11 cellular contexts compared by ENCODE assay signal in the genomic region with DNA sequence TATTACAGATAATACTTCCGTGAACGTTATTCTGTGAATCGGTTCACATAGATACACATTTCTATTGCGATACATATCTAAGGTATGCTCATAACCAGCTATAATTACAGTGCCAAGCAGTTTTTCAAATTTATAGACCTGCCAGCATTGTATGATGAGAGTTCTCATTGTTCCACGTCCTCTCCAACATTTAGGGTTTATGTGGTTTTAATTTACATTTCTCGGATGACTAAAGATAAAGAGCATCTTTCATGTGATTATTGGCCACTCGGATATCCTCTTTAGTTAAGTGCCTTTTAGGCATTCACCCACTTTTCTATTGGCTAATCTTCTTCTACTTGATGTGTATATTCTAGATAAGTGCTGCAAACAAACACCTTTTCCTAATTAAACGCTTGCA.
DNase-seq lines count a peak whose midpoint lies in the region; ATAC-seq and TF ChIP-seq lines count a peak whose summit lies in the region.
"Had no signal": no experiment of that assay in that cellular context is flagged by ENCODE, and none has a peak within 500 bp of the region (broad histone marks: within the 10 kb centered on the region; RNA-seq: fewer than 3 reads in every experiment).

No MANE protein-coding gene starts in this region.

- H2BK15ac ChIP-seq in IMR-90 (ENCODE audit: low read depth, low read length): no peak overlapping the region

- peaks cover 5% of the 10 kb centered on the region for H3K4me1 Mint-ChIP-seq in glutamatergic neuron (ENCODE audit: low read depth, unreplicated experiment)

- no peak for ATAC-seq in IMR-90 (ENCODE audit: low read depth)
- ATAC-seq in RWPE2 (ENCODE audit: low read depth): no peak
- no peak for ATAC-seq in GM21360 (IDR thresholded peaks at IDR 0.05; ENCODE audit: unreplicated experiment)
- no peak for ATAC-seq in foreskin keratinocyte

- DNase-seq in AG04450 (ENCODE audit: low read depth, low spot score): no peak
- DNase-seq in IMR-90: no peak
- DNase-seq in RWPE2 (ENCODE audit: low spot score): no peak
- no peak for DNase-seq in glutamatergic neuron
- no peak for DNase-seq in dedifferentiated amniotic fluid mesenchymal stem cell (ENCODE audit: extremely low spot score)
- DNase-seq in foreskin keratinocyte: no peak
- no peak for DNase-seq in AG20443 (ENCODE audit: low spot score)
- DNase-seq: NCI-H2227 treated with DMSO at 0.1 percent for 48 hours had no signal

- H3K4ac ChIP-seq in IMR-90 (ENCODE audit: low read depth, low read length): no peak overlapping the region

- H4K5ac ChIP-seq in IMR-90 (ENCODE audit: low read depth, low read length): no peak overlapping the region

- no peaks in the 10 kb centered on the region for H4K20me1 ChIP-seq in IMR-90 (ENCODE audit: insufficient read depth, low read length)
- H4K20me1 ChIP-seq: BLaER1 treated with 17β-estradiol and CSF1 and Interleukin-3, amounts not matched to agents 10 nM and 100 nM had no signal

- CTCF ChIA-PET in AG04450 (lab: Charles Lee) (interaction anchor here (0.6 to 2.7 kb wide), 4 partner anchors 29 to 418 kb away, joined by 3 to 17 read pairs (median 6); no protein-coding TSS in a partner anchor), IMR-90 (lab: Yijun Ruan, JAX) (interaction anchor here (1.0 kb wide), 1 partner anchor 178 kb away, joined by 4 read pairs; no protein-coding TSS in a partner anchor)

- no peak overlapping the region for H4K8ac ChIP-seq in IMR-90 (ENCODE audit: low read depth in 2 of 2, low read length in 2 of 2)

- H3K4me2 ChIP-seq in IMR-90 (ENCODE audit: low read depth, low read length): peak overlapping the region; percentile 55; the same call in 1 of the 2 replicates

- no peak overlapping the region for H3K56ac ChIP-seq in IMR-90 (ENCODE audit: extremely low read depth, insufficient read depth, low read length)

- H3K4me3 ChIP-seq in AG04450 (ENCODE audit: low read depth, low read length): peak overlapping the region; percentile 90
- H3K4me3 ChIP-seq in IMR-90 (ENCODE audit: insufficient read depth, low read depth, low read length): no peak overlapping the region
- H3K4me3 ChIP-seq in RWPE2 (ENCODE audit: severe bottlenecking): peak overlapping the region; percentile 64
- H3K4me3 ChIP-seq: BLaER1 treated with 17β-estradiol and CSF1 and Interleukin-3, amounts not matched to agents 10 nM and 100 nM had no signal

- peak overlapping the region; percentile 98 for H3K4me3 Mint-ChIP-seq in glutamatergic neuron (ENCODE audit: unreplicated experiment)
- H3K4me3 Mint-ChIP-seq: T-helper 1 cell treated with Interleukin-12 subunit alpha and Interleukin-12 subunit beta and Interleukin-4 antibody, amounts not matched to agents 30 μg/mL and 1 μg/mL, for 36 hours had no signal

- H2BK120ac ChIP-seq in IMR-90 (ENCODE audit: low read depth, low read length): no peak overlapping the region

- no peaks in the 10 kb centered on the region for H3K27me3 Mint-ChIP-seq in glutamatergic neuron (ENCODE audit: unreplicated experiment)

- no TSS peak for BruUV-seq in IMR-90 (replicated peaks; lab: Mats Ljungman, UMichigan)

- in situ Hi-C loops in IMR-90 (cut with MboI; ENCODE audit: low sequenced_read_pairs): loop anchor here (25.0 kb wide), 1 partner anchor 970 kb away; the partner anchor contains the start of gene IFT57

- 70% methylated on average over 2 of the region's 8 CpGs; no CpG with 5 or more reads in 1 of the 2 experiments for WGBS in IMR-90 (ENCODE audit: extremely low coverage in 2 of 2, insufficient read length in 1 of 2), 2 experiments

- H4K91ac ChIP-seq in IMR-90 (ENCODE audit: insufficient read depth, low read depth, low read length): no peak overlapping the region

- peak overlapping the region; percentile 21; the same call in 1 of the 2 replicates for H3K23ac ChIP-seq in IMR-90 (ENCODE audit: low read depth, low read length)

- H3K27ac ChIP-seq in AG04450 (ENCODE audit: low read depth, low read length) (no peak overlapping the region), IMR-90 (ENCODE audit: insufficient read depth, low read length) (no peak overlapping the region), RWPE2 (ENCODE audit: poor library complexity, severe bottlenecking) (no peak overlapping the region), foreskin keratinocyte (no peak overlapping the region)
- H3K27ac ChIP-seq: BLaER1 treated with 17β-estradiol and CSF1 and Interleukin-3, amounts not matched to agents 10 nM and 100 nM had no signal

- intact Hi-C loops in IMR-90 (cut with micrococcal nuclease): no loop called here

- TF ChIP-seq RAD21 in IMR-90 (IDR thresholded peaks at IDR 0.05; ENCODE audit: low read length): no peak

- peaks cover 2% of the 10 kb centered on the region for H3K9me3 Mint-ChIP-seq in glutamatergic neuron (ENCODE audit: unreplicated experiment)
- H3K9me3 Mint-ChIP-seq: T-helper 1 cell treated with Interleukin-12 subunit alpha and Interleukin-12 subunit beta and Interleukin-4 antibody, amounts not matched to agents 30 μg/mL and 1 μg/mL, for 36 hours had no signal

- POLR2A ChIA-PET in AG04450 (lab: Yijun Ruan, JAX) (no interaction called here), IMR-90 (lab: Charles Lee; ENCODE audit: unreplicated experiment) (no interaction called here)

- no peak overlapping the region for H3K9ac ChIP-seq in IMR-90 (ENCODE audit: low read depth, low read length)
- H3K9ac ChIP-seq: BLaER1 treated with 17β-estradiol and CSF1 and Interleukin-3, amounts not matched to agents 10 nM and 100 nM had no signal

- no peak overlapping the region for H3K18ac ChIP-seq in IMR-90 (ENCODE audit: low read depth, low read length)

- no peak overlapping the region for H2BK20ac ChIP-seq in IMR-90 (ENCODE audit: low read depth, low read length)

- peaks cover 2% of the 10 kb centered on the region; the same call in 1 of the 2 replicates for H3K9me1 ChIP-seq in IMR-90 (ENCODE audit: insufficient read depth, low read length)

- no peak for TF ChIP-seq CTCF in AG04450 (IDR thresholded peaks at IDR 0.05; ENCODE audit: low read depth, low read length)
- TF ChIP-seq CTCF in IMR-90 (conservative IDR thresholded peaks at IDR 0.05; ENCODE audit: low read depth, low read length): no peak
- no peak for TF ChIP-seq CTCF in RWPE2 (IDR thresholded peaks at IDR 0.05; ENCODE audit: poor library complexity, severe bottlenecking)
- TF ChIP-seq CTCF in glutamatergic neuron (IDR thresholded peaks at IDR 0.05; ENCODE audit: partially characterized antibody, unreplicated experiment): no peak
- no peak for TF ChIP-seq CTCF in foreskin keratinocyte (conservative IDR thresholded peaks at IDR 0.05)

- peaks cover 12 to 42% of the 10 kb centered on the region in 2 experiments for H3K79me1 ChIP-seq in IMR-90 (ENCODE audit: low read depth in 1 of 2, low read length in 2 of 2)

- no peaks in the 10 kb centered on the region for H3K27me3 ChIP-seq in AG04450 (ENCODE audit: control insufficient read depth, insufficient read depth, low read length)
- H3K27me3 ChIP-seq in IMR-90 (ENCODE audit: control insufficient read depth, insufficient read depth, low read length): no peaks in the 10 kb centered on the region
- no peaks in the 10 kb centered on the region for H3K27me3 ChIP-seq in RWPE2 (ENCODE audit: insufficient read depth, poor library complexity, severe bottlenecking)
- no peaks in the 10 kb centered on the region for H3K27me3 ChIP-seq in foreskin keratinocyte
- H3K27me3 ChIP-seq: BLaER1 treated with 17β-estradiol and CSF1 and Interleukin-3, amounts not matched to agents 10 nM and 100 nM had no signal

- H2BK5ac ChIP-seq in IMR-90 (ENCODE audit: low read depth, low read length, poor library complexity, severe bottlenecking): no peak overlapping the region

- H2AK9ac ChIP-seq in IMR-90 (replicated peaks; ENCODE audit: low read depth, low read length, poor library complexity): no peak overlapping the region

- H3K27ac Mint-ChIP-seq in glutamatergic neuron (ENCODE audit: unreplicated experiment): no peak overlapping the region
- H3K27ac Mint-ChIP-seq: T-helper 1 cell treated with Interleukin-12 subunit alpha and Interleukin-12 subunit beta and Interleukin-4 antibody, amounts not matched to agents 30 μg/mL and 1 μg/mL, for 36 hours had no signal

- H2AFZ ChIP-seq in IMR-90 (replicated peaks; ENCODE audit: low read length, poor library complexity): no peak overlapping the region

- no peaks in the 10 kb centered on the region for H3K36me3 Mint-ChIP-seq in glutamatergic neuron (ENCODE audit: unreplicated experiment)

- peaks cover 4% of the 10 kb centered on the region; the same call in 1 of the 2 replicates for H3K36me3 ChIP-seq in IMR-90 (ENCODE audit: control insufficient read depth, insufficient read depth, low read length)
- peaks cover 24% of the 10 kb centered on the region for H3K36me3 ChIP-seq in RWPE2 (ENCODE audit: low read depth)

- H3K9me3 ChIP-seq in AG04450 (ENCODE audit: control insufficient read depth, insufficient read depth, low read length) (no peaks in the 10 kb centered on the region), IMR-90 (ENCODE audit: control insufficient read depth, insufficient read depth, low read length) (no peaks in the 10 kb centered on the region), RWPE2 (ENCODE audit: severe bottlenecking) (no peaks in the 10 kb centered on the region)
- H3K9me3 ChIP-seq: BLaER1 treated with 17β-estradiol and CSF1 and Interleukin-3, amounts not matched to agents 10 nM and 100 nM had no signal

- H3K14ac ChIP-seq in IMR-90 (replicated peaks; ENCODE audit: low read depth, low read length): no peak overlapping the region

- TF ChIP-seq POLR2A in IMR-90 (IDR thresholded peaks at IDR 0.05; ENCODE audit: low read depth, low read length): no peak

- H3K4me1 ChIP-seq in IMR-90 (ENCODE audit: control insufficient read depth, insufficient read depth, low read length) (no peaks in the 10 kb centered on the region; the same call in 1 of the 2 replicates), RWPE2 (ENCODE audit: insufficient read depth, poor library complexity, severe bottlenecking) (peaks cover 8% of the 10 kb centered on the region), foreskin keratinocyte (peaks cover 16% of the 10 kb centered on the region)

- dilution Hi-C loops in IMR-90 (cut with HindIII; ENCODE audit: low sequenced_read_pairs, unreplicated experiment): no loop called here

- no peak overlapping the region for H2AK5ac ChIP-seq in IMR-90 (ENCODE audit: low read depth, low read length)

TF ChIP-seq in IMR-90, 13 proteins besides CTCF, POLR2A, EP300 and RAD21:
- TF ChIP-seq RFX5 (IDR thresholded peaks at IDR 0.05; ENCODE audit: low read depth, low read length) (no peak), CEBPB (IDR thresholded peaks at IDR 0.05; ENCODE audit: low read depth, low read length) (no peak), RCOR1 (IDR thresholded peaks at IDR 0.05; ENCODE audit: insufficient replicate concordance, low read length) (no peak), FOS (IDR thresholded peaks at IDR 0.05; ENCODE audit: low read depth, low read length) (no peak), MAZ (IDR thresholded peaks at IDR 0.05; ENCODE audit: borderline replicate concordance, low read depth, low read length) (no peak)
